In the genomic region with DNA sequence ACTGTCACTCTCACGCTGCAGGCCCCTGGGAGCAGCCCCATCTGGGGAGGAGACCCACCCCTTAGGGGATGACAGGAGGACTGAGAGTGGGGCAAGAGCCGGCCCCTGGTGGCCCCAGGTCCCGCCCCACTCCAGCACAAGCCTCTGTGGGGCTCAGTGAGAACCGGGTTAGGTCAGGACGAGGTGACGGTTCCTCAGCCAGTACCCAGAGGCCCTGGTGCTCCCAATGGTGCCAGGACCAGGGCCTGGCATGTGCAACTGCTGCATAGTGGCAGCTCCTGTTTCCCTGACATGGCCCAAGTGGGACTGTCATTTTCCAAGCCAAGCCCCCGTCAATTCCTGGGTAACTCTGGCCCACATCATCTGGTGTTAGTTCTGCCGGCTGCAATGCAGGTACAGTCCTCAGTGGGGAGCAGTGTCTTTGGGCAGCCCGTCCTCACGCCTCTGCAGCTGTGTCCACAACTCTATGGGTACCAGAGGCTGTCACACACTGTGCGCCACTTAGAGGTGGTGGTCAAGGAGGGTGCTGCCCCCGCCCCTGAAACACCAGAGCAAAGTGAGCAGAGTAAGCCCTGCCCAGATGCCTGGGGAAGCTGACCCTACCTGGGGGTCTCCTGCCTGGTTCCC, we compare ENCODE assay signal across 17 cellular contexts. TPM values are rescaled to one million over a fixed set of nuclear protein-coding genes. Genes with fewer than 3 reads are reported as not detected.
DNase-seq lines count a peak whose midpoint lies in the region; ATAC-seq and TF ChIP-seq lines count a peak whose summit lies in the region.
"Had no signal": no experiment of that assay in that cellular context is flagged by ENCODE, and none has a peak within 500 bp of the region (broad histone marks: within the 10 kb centered on the region; RNA-seq: fewer than 3 reads in every experiment).

No MANE protein-coding gene starts in this region.

- TF ChIP-seq CTCF in IMR-90 (conservative IDR thresholded peaks at IDR 0.05; ENCODE audit: low read depth, low read length) (0 out of 2 replicates have a peak, but pooled peaks have one; percentile 4), cardiac fibroblast (IDR thresholded peaks at IDR 0.05; ENCODE audit: low read depth, low read length) (peak; percentile 2), psoas muscle (IDR thresholded peaks at IDR 0.05) (peak; percentile 17)

- TF ChIP-seq RAD21 in IMR-90 (IDR thresholded peaks at IDR 0.05; ENCODE audit: low read length), result no peak

- H3K36me3 ChIP-seq in IMR-90 (ENCODE audit: control insufficient read depth, insufficient read depth, low read length), result peaks cover 11% of the 10 kb centered on the region; the same call in 1 of the 2 replicates
- H3K36me3 ChIP-seq in psoas muscle (ENCODE audit: insufficient read depth in 1 of 2, low read depth in 1 of 2), result peaks cover 2 to 20% of the 10 kb centered on the region in 2 donors

- H3K27me3 ChIP-seq in IMR-90 (ENCODE audit: control insufficient read depth, insufficient read depth, low read length) (no peaks in the 10 kb centered on the region), psoas muscle (ENCODE audit: insufficient read depth in 3 of 3, low read length in 2 of 3) (no peaks in the 10 kb centered on the region)
- H3K27me3 ChIP-seq: transverse colon had no signal

- H2BK15ac ChIP-seq in IMR-90 (ENCODE audit: low read depth, low read length), result no peak overlapping the region

- dilution Hi-C loops in IMR-90 (cut with HindIII; ENCODE audit: low sequenced_read_pairs, unreplicated experiment), result no loop called here

- ATAC-seq in IMR-90 (ENCODE audit: low read depth) (no peak), psoas muscle (peak; percentile 52 to 72 (median 64)), GM21717 (IDR thresholded peaks at IDR 0.05; ENCODE audit: unreplicated experiment) (no peak)
- ATAC-seq: activated T-cell treated with anti-CD3 and anti-CD28 coated beads, Interleukin-2, amount 50 U/mL, for 4 hours; stimulated activated memory B cell treated with anti-CD40 and anti-IgM and Interleukin-4, amounts not matched to agents 10 μg/mL and 1 μg/mL and 100 μg/mL, for 72 hours had no signal

- H4K8ac ChIP-seq in IMR-90 (ENCODE audit: low read depth in 2 of 2, low read length in 2 of 2), result no peak overlapping the region

- no peak overlapping the region for H2BK20ac ChIP-seq in IMR-90 (ENCODE audit: low read depth, low read length)

- H3K18ac ChIP-seq in IMR-90 (ENCODE audit: low read depth, low read length), result no peak overlapping the region

- no peak overlapping the region for H2AK9ac ChIP-seq in IMR-90 (replicated peaks; ENCODE audit: low read depth, low read length, poor library complexity)

- peaks cover 2% of the 10 kb centered on the region; the same call in 1 of the 2 replicates for H3K4me1 ChIP-seq in IMR-90 (ENCODE audit: control insufficient read depth, insufficient read depth, low read length)
- no peaks in the 10 kb centered on the region for H3K4me1 ChIP-seq in psoas muscle
- H3K4me1 ChIP-seq: HAP-1 had no signal

- H3K4ac ChIP-seq in IMR-90 (ENCODE audit: low read depth, low read length), result no peak overlapping the region

- no peak overlapping the region for H2AK5ac ChIP-seq in IMR-90 (ENCODE audit: low read depth, low read length)

- H3K27ac ChIP-seq in IMR-90 (ENCODE audit: insufficient read depth, low read length) (no peak overlapping the region), psoas muscle (no peak overlapping the region)
- H3K27ac ChIP-seq: coronary artery, transverse colon had no signal

- H2BK5ac ChIP-seq in IMR-90 (ENCODE audit: low read depth, low read length, poor library complexity, severe bottlenecking), result no peak overlapping the region

- POLR2A ChIA-PET in IMR-90 (lab: Charles Lee; ENCODE audit: unreplicated experiment), result no interaction called here

- H4K20me1 ChIP-seq in IMR-90 (ENCODE audit: insufficient read depth, low read length), result peaks cover 9% of the 10 kb centered on the region; the same call in 1 of the 2 replicates

- CTCF ChIA-PET in IMR-90 (lab: Yijun Ruan, JAX), result no interaction called here

- H3K9ac ChIP-seq in IMR-90 (ENCODE audit: low read depth, low read length), result no peak overlapping the region

- 83% methylated on average over 1 of the region's 12 CpGs; no CpG with 5 or more reads in 1 of the 2 experiments for WGBS in IMR-90 (ENCODE audit: extremely low coverage in 2 of 2, insufficient read length in 1 of 2), 2 experiments
- WGBS in psoas muscle, 3 donors, result 53 to 78% (median 65%) methylated on average over 12 of the region's 12 CpGs

- H3K4me2 ChIP-seq in IMR-90 (ENCODE audit: low read depth, low read length), result no peak overlapping the region

- no peak overlapping the region for H3K4me3 ChIP-seq in IMR-90 (ENCODE audit: insufficient read depth, low read depth, low read length)
- no peak overlapping the region for H3K4me3 ChIP-seq in cardiac fibroblast (replicated peaks in 1 of 2; ENCODE audit: low read depth in 2 of 2, low read length in 2 of 2)
- no peak overlapping the region for H3K4me3 ChIP-seq in psoas muscle
- H3K4me3 ChIP-seq: coronary artery, HAP-1, transverse colon had no signal

- no peaks in the 10 kb centered on the region for H3K79me1 ChIP-seq in IMR-90 (ENCODE audit: low read depth in 1 of 2, low read length in 2 of 2)

- intact Hi-C loops in IMR-90 (cut with micrococcal nuclease), result no loop called here
- intact Hi-C loops in psoas muscle (cut with DNase I), result no loop called here

- in situ Hi-C loops in IMR-90 (cut with MboI; ENCODE audit: low sequenced_read_pairs), result no loop called here

- H3K23ac ChIP-seq in IMR-90 (ENCODE audit: low read depth, low read length), result no peak overlapping the region

- H2BK120ac ChIP-seq in IMR-90 (ENCODE audit: low read depth, low read length), result no peak overlapping the region

- no peak overlapping the region for H4K91ac ChIP-seq in IMR-90 (ENCODE audit: insufficient read depth, low read depth, low read length)

- no TSS peak for BruUV-seq in IMR-90 (replicated peaks; lab: Mats Ljungman, UMichigan)

- no peak for TF ChIP-seq POLR2A in IMR-90 (IDR thresholded peaks at IDR 0.05; ENCODE audit: low read depth, low read length)

- H2AFZ ChIP-seq in IMR-90 (replicated peaks; ENCODE audit: low read length, poor library complexity), result no peak overlapping the region

- no peak overlapping the region for H3K56ac ChIP-seq in IMR-90 (ENCODE audit: extremely low read depth, insufficient read depth, low read length)

- H3K9me3 ChIP-seq in IMR-90 (ENCODE audit: control insufficient read depth, insufficient read depth, low read length) (no peaks in the 10 kb centered on the region), psoas muscle (no peaks in the 10 kb centered on the region)
- H3K9me3 ChIP-seq: HAP-1, transverse colon had no signal

- H3K9me1 ChIP-seq in IMR-90 (ENCODE audit: insufficient read depth, low read length), result no peaks in the 10 kb centered on the region

- no peak for DNase-seq in IMR-90
- DNase-seq in cardiac fibroblast (ENCODE audit: low read depth in 2 of 2), result no peak
- no peak for DNase-seq in psoas muscle
- DNase-seq in COLO829 (ENCODE audit: low spot score), result no peak
- no peak for DNase-seq in activated CD8-positive, alpha-beta memory T cell treated with anti-CD3 and anti-CD28 coated beads for 24 hours
- DNase-seq: activated CD4-positive, alpha-beta T cell treated with anti-CD3 and anti-CD28 coated beads, Interleukin-2, amount 50 U/mL, for 48 hours; activated T-cell treated with anti-CD3 and anti-CD28 coated beads, Interleukin-2, amount 50 U/mL, for 4 hours; AML-193; foreskin fibroblast; midbrain; NCI-H1417; NCI-H2171 treated with DMSO at 0.1 percent for 48 hours; transverse colon had no signal

- H4K5ac ChIP-seq in IMR-90 (ENCODE audit: low read depth, low read length), result no peak overlapping the region

- no peak overlapping the region for H3K14ac ChIP-seq in IMR-90 (replicated peaks; ENCODE audit: low read depth, low read length)

TF ChIP-seq in IMR-90, 13 proteins besides CTCF, POLR2A, EP300 and RAD21 (continues in another document):
- TF ChIP-seq MAZ (IDR thresholded peaks at IDR 0.05; ENCODE audit: borderline replicate concordance, low read depth, low read length), result no peak
- no peak for TF ChIP-seq RFX5 (IDR thresholded peaks at IDR 0.05; ENCODE audit: low read depth, low read length)
- no peak for TF ChIP-seq USF2 (IDR thresholded peaks at IDR 0.05; ENCODE audit: low read depth, low read length)
- no peak for TF ChIP-seq RCOR1 (IDR thresholded peaks at IDR 0.05; ENCODE audit: insufficient replicate concordance, low read length)
- no peak for TF ChIP-seq MXI1 (IDR thresholded peaks at IDR 0.05; ENCODE audit: borderline replicate concordance, low read depth, low read length)

RNA-seq across cellular contexts. Expression of gene CHID1, which starts 15.9 kb away (rescaled TPM):
- 30.3 and 34.2 TPM in 2 replicates for total RNA-seq in IMR-90 (2012; rRNA removed)
- polyA plus RNA-seq in IMR-90 (2012; rRNA removed), result 121 and 140 TPM in 2 replicates
- polyA plus RNA-seq in IMR-90 (2012; cell fraction: cytosol; rRNA removed), result 278 and 288 TPM in 2 replicates
- polyA plus RNA-seq in IMR-90 (2012; cell fraction: nucleus; rRNA removed; ENCODE audit: low replicate concordance), result 60.7 and 79.7 TPM in 2 replicates
- total RNA-seq in psoas muscle, result 10 to 100 TPM; 31.2 to 44.5 (median 34.7) TPM
- 10 to 100 TPM; 25.5 to 40.4 (median 28.3) TPM for polyA plus RNA-seq in psoas muscle

RNA-seq across cellular contexts. Expression of gene AP2A2, which starts 31.0 kb away (rescaled TPM):
- total RNA-seq in IMR-90 (2012; rRNA removed), result 19.9 and 20.3 TPM in 2 replicates
- 49.0 and 53.6 TPM in 2 replicates for polyA plus RNA-seq in IMR-90 (2012; rRNA removed)
- polyA plus RNA-seq in IMR-90 (2012; cell fraction: cytosol; rRNA removed), result 46.9 and 51.2 TPM in 2 replicates
- 155 and 163 TPM in 2 replicates for polyA plus RNA-seq in IMR-90 (2012; cell fraction: nucleus; rRNA removed; ENCODE audit: low replicate concordance)
- 10 to 100 TPM; 26.5 to 31.4 (median 27.7) TPM for total RNA-seq in psoas muscle
- 10 to 100 TPM; 15.9 to 21.7 (median 19.8) TPM for polyA plus RNA-seq in psoas muscle

RNA-seq across cellular contexts. Expression of gene TSPAN4, which starts 52.0 kb away (rescaled TPM):
- total RNA-seq in IMR-90 (2012; rRNA removed) (143 and 161 TPM in 2 replicates), psoas muscle (10 to 100 TPM; 13.9 to 22.1 (median 16.8) TPM)
- polyA plus RNA-seq in IMR-90 (2012; rRNA removed) (293 and 327 TPM in 2 replicates), psoas muscle (10 to 100 TPM; 11.4 to 38.5 (median 25.1) TPM)
- 286 and 483 TPM in 2 replicates for polyA plus RNA-seq in IMR-90 (2012; cell fraction: cytosol; rRNA removed)
- 295 and 963 TPM in 2 replicates for polyA plus RNA-seq in IMR-90 (2012; cell fraction: nucleus; rRNA removed; ENCODE audit: low replicate concordance)

RNA-seq across cellular contexts. Expression of gene POLR2L, which starts 52.4 kb away (rescaled TPM):
- total RNA-seq in IMR-90 (2012; rRNA removed), result 44.4 and 123 TPM in 2 replicates
- polyA plus RNA-seq in IMR-90 (2012; rRNA removed), result 416 and 907 TPM in 2 replicates
- 193 and 430 TPM in 2 replicates for polyA plus RNA-seq in IMR-90 (2012; cell fraction: cytosol; rRNA removed)
- 27.7 and 112 TPM in 2 replicates for polyA plus RNA-seq in IMR-90 (2012; cell fraction: nucleus; rRNA removed; ENCODE audit: low replicate concordance)
- 100 to 1,000 TPM; 113 to 205 (median 156) TPM for total RNA-seq in psoas muscle
- 100 to 1,000 TPM; 114 to 178 (median 176) TPM for polyA plus RNA-seq in psoas muscle

Comparison
In these comparisons a context has a peak if more than half of its experiments do, and no peak if none do; other contexts are left out.
1. ATAC-seq: peak in psoas muscle (4 of 4); none in IMR-90 (single experiment) and GM21717 (single experiment).
2. Peak in every context shown above with its lines, with median percentiles within 50 percentile points of each other: CTCF ChIP-seq.